In genomic region chr6:126066068-126067048, GRCh38 we compare ENCODE assay signal across 1 cellular context.
TF ChIP-seq lines count a peak whose summit lies in the region.

No MANE protein-coding gene starts in this region.

TF ChIP-seq in K562, 482 proteins besides CTCF, POLR2A, EP300 and RAD21 (continued from another document):
- TF ChIP-seq PBX2 (CRISPR knock-in tag; IDR thresholded peaks at IDR 0.05; ENCODE audit: low read depth) (no peak), PBX2 (tag; conservative IDR thresholded peaks at IDR 0.05; ENCODE audit: low read depth) (no peak; the same call in 1 of the 2 replicates)
